Comparison of ENCODE assay signal across 28 cellular contexts in genomic region chr18:79881695-79882094, GRCh38.
"Had no signal": no experiment of that assay in that cellular context is flagged by ENCODE, and none has a peak within 500 bp of the region (broad histone marks: within the 10 kb centered on the region; RNA-seq: fewer than 3 reads in every experiment).

No MANE protein-coding gene starts in this region.

- H3K9me3 Mint-ChIP-seq: activated CD4-positive, alpha-beta memory T cell treated with anti-CD3 and anti-CD28 coated beads, Interleukin-2, amount 10 ng/mL, durations not matched to agents 7 days and 5 days; activated CD4-positive, alpha-beta T cell treated with anti-CD3 and anti-CD28 coated beads, Interleukin-2, amount 10 ng/mL, durations not matched to agents 24 days and 14 days; activated T-cell treated with anti-CD3 and anti-CD28 coated beads, Interleukin-2, amount 50 U/mL, for 24 hours; natural killer cell; T-helper 1 cell treated with Interleukin-12 subunit alpha and Interleukin-12 subunit beta and Interleukin-4 antibody, amounts not matched to agents 30 μg/mL and 1 μg/mL, for 36 hours had no signal

- DNase-seq: activated CD4-positive, alpha-beta memory T cell treated with anti-CD3 and anti-CD28 coated beads, Interleukin-2, amount 10 ng/mL, durations not matched to agents 7 days and 5 days; activated CD4-positive, alpha-beta T cell treated with anti-CD3 and anti-CD28 coated beads, Interleukin-2, amount 10 ng/mL, durations not matched to agents 24 days and 14 days; activated CD4-positive, CD25-positive, alpha-beta regulatory T cell treated with anti-CD3 and anti-CD28 coated beads, Interleukin-2, amount 50 U/mL, for 72 hours; activated CD8-positive, alpha-beta memory T cell treated with anti-CD3 and anti-CD28 coated beads, Interleukin-2, amount 50 U/mL, for 48 hours; activated T-cell treated with anti-CD3 and anti-CD28 coated beads, Interleukin-2, amount 50 U/mL, for 24 hours; body of pancreas; cerebellar nuclear complex; cortex of kidney; foreskin fibroblast; heart right ventricle; natural killer cell; occipital lobe; SK-N-SH; small intestine; stimulated activated CD4-positive, alpha-beta T cell treated with anti-CD3 and anti-CD28 coated beads, Interleukin-2, amount 100 ng/mL, for 24 hours; stimulated activated naive B cell treated with anti-CD40 and anti-IgM and Interleukin-4, amounts not matched to agents 10 μg/mL and 1 μg/mL and 100 μg/mL, for 72 hours; stomach; SW 1271; T1000; WERI-Rb-1 had no signal

- H3K27ac Mint-ChIP-seq: activated CD4-positive, alpha-beta memory T cell treated with anti-CD3 and anti-CD28 coated beads, Interleukin-2, amount 10 ng/mL, durations not matched to agents 7 days and 5 days; activated CD4-positive, alpha-beta T cell treated with anti-CD3 and anti-CD28 coated beads, Interleukin-2, amount 10 ng/mL, durations not matched to agents 24 days and 14 days; activated naive CD8-positive, alpha-beta T cell; activated T-cell treated with anti-CD3 and anti-CD28 coated beads, Interleukin-2, amount 50 U/mL, for 24 hours; memory B cell; natural killer cell; neural progenitor cell; stimulated activated naive B cell treated with anti-CD40 and anti-IgM and Interleukin-4, amounts not matched to agents 10 μg/mL and 1 μg/mL and 100 μg/mL, for 72 hours; T-helper 1 cell treated with Interleukin-12 subunit alpha and Interleukin-12 subunit beta and Interleukin-4 antibody, amounts not matched to agents 30 μg/mL and 1 μg/mL, for 36 hours had no signal

- H3K36me3 ChIP-seq: adrenal gland, heart right ventricle, neural progenitor cell, stomach, suprapubic skin, tibial nerve, WERI-Rb-1 had no signal

- H3K4me3 ChIP-seq: adrenal gland, body of pancreas, heart right ventricle, neural progenitor cell, stomach, suprapubic skin, tibial nerve had no signal

- H3K27ac ChIP-seq: adrenal gland, body of pancreas, heart right ventricle, neural progenitor cell, stomach, suprapubic skin, tibial nerve, WERI-Rb-1 had no signal

- ATAC-seq: body of pancreas; heart right ventricle; natural killer cell; sciatic nerve; stimulated activated naive B cell treated with anti-CD40 and anti-IgM and Interleukin-4, amounts not matched to agents 10 μg/mL and 1 μg/mL and 100 μg/mL, for 72 hours had no signal

- H3K36me3 Mint-ChIP-seq: activated naive CD8-positive, alpha-beta T cell; natural killer cell; stimulated activated naive B cell treated with anti-CD40 and anti-IgM and Interleukin-4, amounts not matched to agents 10 μg/mL and 1 μg/mL and 100 μg/mL, for 72 hours had no signal

- H3K4me1 ChIP-seq: adrenal gland, heart right ventricle, suprapubic skin, tibial nerve had no signal

- H3K9me3 ChIP-seq: adrenal gland, body of pancreas, SK-N-SH, suprapubic skin had no signal

- H3K4me1 Mint-ChIP-seq: activated CD4-positive, alpha-beta memory T cell treated with anti-CD3 and anti-CD28 coated beads, Interleukin-2, amount 10 ng/mL, durations not matched to agents 7 days and 5 days; activated CD4-positive, alpha-beta T cell treated with anti-CD3 and anti-CD28 coated beads, Interleukin-2, amount 10 ng/mL, durations not matched to agents 24 days and 14 days; memory B cell; natural killer cell; stimulated activated naive B cell treated with anti-CD40 and anti-IgM and Interleukin-4, amounts not matched to agents 10 μg/mL and 1 μg/mL and 100 μg/mL, for 72 hours had no signal

- H3K27me3 ChIP-seq: adrenal gland, body of pancreas, neural progenitor cell, suprapubic skin, tibial nerve had no signal

- H3K27me3 Mint-ChIP-seq: activated CD4-positive, alpha-beta memory T cell treated with anti-CD3 and anti-CD28 coated beads, Interleukin-2, amount 10 ng/mL, durations not matched to agents 7 days and 5 days; activated CD4-positive, alpha-beta T cell treated with anti-CD3 and anti-CD28 coated beads, Interleukin-2, amount 10 ng/mL, durations not matched to agents 24 days and 14 days; activated naive CD8-positive, alpha-beta T cell; activated T-cell treated with anti-CD3 and anti-CD28 coated beads, Interleukin-2, amount 50 U/mL, for 24 hours; stimulated activated naive B cell treated with anti-CD40 and anti-IgM and Interleukin-4, amounts not matched to agents 10 μg/mL and 1 μg/mL and 100 μg/mL, for 72 hours had no signal

- H3K4me3 Mint-ChIP-seq: activated CD4-positive, alpha-beta memory T cell treated with anti-CD3 and anti-CD28 coated beads, Interleukin-2, amount 10 ng/mL, durations not matched to agents 7 days and 5 days; activated CD4-positive, alpha-beta T cell treated with anti-CD3 and anti-CD28 coated beads, Interleukin-2, amount 10 ng/mL, durations not matched to agents 24 days and 14 days; activated naive CD8-positive, alpha-beta T cell; activated T-cell treated with anti-CD3 and anti-CD28 coated beads, Interleukin-2, amount 50 U/mL, for 24 hours; memory B cell; natural killer cell; neural progenitor cell; stimulated activated naive B cell treated with anti-CD40 and anti-IgM and Interleukin-4, amounts not matched to agents 10 μg/mL and 1 μg/mL and 100 μg/mL, for 72 hours; T-helper 1 cell treated with Interleukin-12 subunit alpha and Interleukin-12 subunit beta and Interleukin-4 antibody, amounts not matched to agents 30 μg/mL and 1 μg/mL, for 36 hours had no signal
